ENCODE assay signal across 22 cellular contexts in genomic region chr10:121675344-121675743, GRCh38.
"Had no signal": no experiment of that assay in that cellular context is flagged by ENCODE, and none has a peak within 500 bp of the region (broad histone marks: within the 10 kb centered on the region; RNA-seq: fewer than 3 reads in every experiment).

No MANE protein-coding gene starts in this region.

- H3K27me3 ChIP-seq: foreskin keratinocyte, neural progenitor cell, ovary, testis, tibial nerve, upper lobe of right lung, vagina had no signal

- H2AFZ ChIP-seq: neural progenitor cell had no signal

- ATAC-seq: foreskin keratinocyte; heart right ventricle; lower lobe of right lung; natural killer cell treated with Interleukin-12 subunit alpha and Interleukin-12 subunit beta and Interleukin-15 and Interleukin-18, amount 100 ng/mL, for 72 hours; sciatic nerve; stimulated activated naive B cell treated with anti-CD40 and anti-IgM and Interleukin-4, amounts not matched to agents 10 μg/mL and 1 μg/mL and 100 μg/mL, for 72 hours; stimulated activated naive CD8-positive, alpha-beta T cell treated with anti-CD3 and anti-CD28 coated beads, Interleukin-15, amount 100 ng/mL, for 72 hours; upper lobe of right lung had no signal

- H3K4me3 ChIP-seq: coronary artery, heart right ventricle, left ventricle myocardium inferior, lower lobe of right lung, neural progenitor cell, ovary, testis, tibial nerve, upper lobe of right lung, vagina had no signal

- H3K9me3 ChIP-seq: ovary, testis, upper lobe of right lung, vagina had no signal

- H3K27ac ChIP-seq: coronary artery, foreskin keratinocyte, heart right ventricle, left ventricle myocardium inferior, lower lobe of right lung, neural progenitor cell, ovary, testis, tibial nerve, upper lobe of right lung, vagina had no signal

- H3K4me1 ChIP-seq: foreskin keratinocyte, heart right ventricle, left ventricle myocardium inferior, lower lobe of right lung, testis, tibial nerve, upper lobe of right lung, vagina had no signal

- H3K4me2 ChIP-seq: neural progenitor cell had no signal

- DNase-seq: effector CD8-positive, alpha-beta T cell; foreskin keratinocyte; heart right ventricle; hypothalamus; islet precursor cell; left ventricle myocardium inferior; lower lobe of right lung; nucleus accumbens; ovary; retina; stimulated activated CD4-positive, alpha-beta T cell treated with anti-CD3 and anti-CD28 coated beads, Interleukin-2, amount 100 ng/mL, for 24 hours; stimulated activated CD4-positive, alpha-beta T cell treated with anti-CD3 and anti-CD28 coated beads, Interleukin-4, amount 100 ng/mL, for 4 hours; stimulated activated naive B cell treated with anti-CD40 and anti-IgM and Interleukin-4, amounts not matched to agents 10 μg/mL and 1 μg/mL and 100 μg/mL, for 72 hours; stimulated activated naive CD8-positive, alpha-beta T cell treated with anti-CD3 and anti-CD28 coated beads, Interleukin-15, amount 100 ng/mL, for 72 hours; testis; upper lobe of right lung had no signal

- H3K9ac ChIP-seq: neural progenitor cell had no signal

- H3K36me3 ChIP-seq: heart right ventricle, left ventricle myocardium inferior, lower lobe of right lung, neural progenitor cell, ovary, tibial nerve, upper lobe of right lung, vagina had no signal
